In genomic region chr13:100898431-100898830, GRCh38 we compare ENCODE assay signal across 24 cellular contexts.
"Had no signal": no experiment of that assay in that cellular context is flagged by ENCODE, and none has a peak within 500 bp of the region (broad histone marks: within the 10 kb centered on the region; RNA-seq: fewer than 3 reads in every experiment).

No MANE protein-coding gene starts in this region.

- DNase-seq: Kasumi-1, MV-4-11, NCI-H1048, NCI-H1105, NCI-H1417, NCI-H1436 treated with DMSO at 0.1 percent for 48 hours, NCI-H1694, NCI-H187 treated with DMSO at 0.1 percent for 48 hours, NCI-H2029 treated with DMSO at 0.1 percent for 48 hours, NCI-H226, NCI-H446, NCI-H510A, NCI-H524 treated with DMSO at 0.1 percent for 48 hours, NCI-H69, NCI-H774, PC-3, SHP77, SK-N-SH, SW 1271 had no signal

- H3K9ac ChIP-seq: KMS-11, SK-N-SH had no signal

- H3K4me2 ChIP-seq: KMS-11, SK-N-SH had no signal

- H3K4me3 ChIP-seq: K562 had no signal

- H3K9me2 ChIP-seq: SK-N-SH had no signal

- ATAC-seq: HepG2, K562, Panc1, PC-3 had no signal

- H3K27ac ChIP-seq: KMS-11, RWPE1 had no signal

- H3K9me3 ChIP-seq: SK-N-SH had no signal
